ENCODE assay signal across 8 cellular contexts in the genomic region with DNA sequence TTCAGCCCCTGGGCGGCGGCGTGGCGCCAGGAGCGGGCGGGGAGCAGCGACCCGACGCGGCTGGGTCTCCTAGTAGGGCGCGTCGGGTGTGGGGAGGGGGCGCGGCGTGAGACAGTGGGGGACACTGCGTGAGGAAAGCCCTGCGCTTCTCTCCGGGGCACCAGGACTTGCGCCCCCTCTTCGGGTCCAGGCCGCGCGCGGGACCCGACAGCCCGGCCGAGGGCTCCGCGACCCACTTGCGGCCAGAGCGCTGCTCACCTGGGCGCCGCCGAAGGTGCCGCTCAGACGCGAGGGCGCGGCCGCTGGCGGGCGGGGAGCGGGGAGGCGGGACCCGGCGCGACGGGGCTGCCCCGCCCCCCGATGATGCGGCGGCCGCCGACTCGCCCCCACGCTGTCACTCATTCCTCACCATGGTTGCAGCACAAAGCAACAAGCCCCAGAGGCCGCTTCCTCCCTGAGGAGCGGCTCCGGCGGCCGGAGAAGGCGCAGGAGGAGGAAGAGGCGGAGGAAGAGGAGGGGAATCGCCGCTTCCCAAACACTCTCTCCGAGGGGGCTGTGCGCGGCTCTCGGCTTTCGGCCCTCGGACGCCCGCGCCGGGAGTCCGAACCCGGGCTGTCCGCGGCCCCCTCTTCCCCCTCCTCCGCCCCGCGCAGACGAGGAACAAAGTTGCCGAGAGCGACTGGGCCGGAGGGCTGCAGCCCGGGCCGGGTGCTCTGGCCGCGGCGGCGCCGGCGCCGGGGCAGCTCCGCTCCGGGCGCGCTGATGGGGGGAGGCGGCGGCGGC.
DNase-seq lines count a peak whose midpoint lies in the region; ATAC-seq and TF ChIP-seq lines count a peak whose summit lies in the region.

A gene with protein sequence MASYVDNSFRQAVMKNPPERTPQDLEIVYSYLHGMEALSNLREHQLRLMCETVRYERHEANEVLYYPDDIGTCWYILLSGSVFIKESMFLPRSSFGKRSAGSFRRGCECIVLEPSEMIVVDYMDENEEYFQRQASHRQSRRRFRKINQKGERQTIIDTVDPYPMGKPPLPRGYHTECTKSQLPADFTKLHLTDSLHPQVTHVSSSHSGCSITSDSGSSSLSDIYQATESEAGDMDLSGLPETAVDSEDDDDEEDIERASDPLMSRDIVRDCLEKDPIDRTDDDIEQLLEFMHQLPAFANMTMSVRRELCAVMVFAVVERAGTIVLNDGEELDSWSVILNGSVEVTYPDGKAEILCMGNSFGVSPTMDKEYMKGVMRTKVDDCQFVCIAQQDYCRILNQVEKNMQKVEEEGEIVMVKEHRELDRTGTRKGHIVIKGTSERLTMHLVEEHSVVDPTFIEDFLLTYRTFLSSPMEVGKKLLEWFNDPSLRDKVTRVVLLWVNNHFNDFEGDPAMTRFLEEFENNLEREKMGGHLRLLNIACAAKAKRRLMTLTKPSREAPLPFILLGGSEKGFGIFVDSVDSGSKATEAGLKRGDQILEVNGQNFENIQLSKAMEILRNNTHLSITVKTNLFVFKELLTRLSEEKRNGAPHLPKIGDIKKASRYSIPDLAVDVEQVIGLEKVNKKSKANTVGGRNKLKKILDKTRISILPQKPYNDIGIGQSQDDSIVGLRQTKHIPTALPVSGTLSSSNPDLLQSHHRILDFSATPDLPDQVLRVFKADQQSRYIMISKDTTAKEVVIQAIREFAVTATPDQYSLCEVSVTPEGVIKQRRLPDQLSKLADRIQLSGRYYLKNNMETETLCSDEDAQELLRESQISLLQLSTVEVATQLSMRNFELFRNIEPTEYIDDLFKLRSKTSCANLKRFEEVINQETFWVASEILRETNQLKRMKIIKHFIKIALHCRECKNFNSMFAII (N-terminal part only) (plus strand): TSS at position 457 of the 783 bp plus-strand sequence. CDS start 1,084 bp downstream, outside the sequence.

- ATAC-seq in GM19023 (IDR thresholded peaks at IDR 0.05; ENCODE audit: unreplicated experiment): peak; percentile 83
- ATAC-seq in HG03196 (IDR thresholded peaks at IDR 0.05; ENCODE audit: unreplicated experiment): peak; percentile 76

- TF ChIP-seq CTCF in AG09309 (IDR thresholded peaks at IDR 0.05; ENCODE audit: control insufficient read depth, insufficient read depth, low read depth, low read length, missing control alignments): no peak

- peak within 1 kb of the TSS; percentile 85 for H3K27ac ChIP-seq in caudate nucleus (ENCODE audit: low read depth, low read length)

- peak; percentile 59 for DNase-seq in AG09309 (ENCODE audit: low read depth)
- peak; percentile 90 for DNase-seq in NCI-H226
- DNase-seq in activated CD4-positive, CD25-positive, alpha-beta regulatory T cell (lab: John Stamatoyannopoulos, UW): peak; percentile 62 to 81 (median 75)
- DNase-seq in caudate nucleus (lab: John Stamatoyannopoulos, UW): peak; percentile 18 to 96 (median 83)
- peak; percentile 95 for DNase-seq in iris pigment epithelial cell (ENCODE audit: low read depth)
- DNase-seq in stimulated activated CD4-positive, alpha-beta T cell treated with anti-CD3 and anti-CD28 coated beads, Interleukin-12 subunit alpha, Interleukin-12 subunit beta, amount 100 ng/mL, for 24 hours (ENCODE audit: low read depth in 2 of 2): peak; percentile 72 to 82

- peak within 1 kb of the TSS; percentile 92 for H3K4me3 ChIP-seq in AG09309 (ENCODE audit: control insufficient read depth, low read depth, low read length)

Comparison
In these comparisons a context has a peak if more than half of its experiments do, and no peak if none do; other contexts are left out.
1. Peak in every context shown above with its lines: DNase-seq, ATAC-seq, H3K4me3 ChIP-seq and H3K27ac ChIP-seq.